ENCODE assay signal across 25 cellular contexts in genomic region chr16:89085755-89086154, GRCh38.
"Had no signal": no experiment of that assay in that cellular context is flagged by ENCODE, and none has a peak within 500 bp of the region (broad histone marks: within the 10 kb centered on the region; RNA-seq: fewer than 3 reads in every experiment).

No MANE protein-coding gene starts in this region.

- H3K4me3 ChIP-seq: coronary artery, dorsolateral prefrontal cortex, esophagus muscularis mucosa, gastroesophageal sphincter, heart left ventricle, hepatocyte, left ventricle myocardium inferior, lower lobe of right lung, mucosa of descending colon had no signal

- H3K36me3 ChIP-seq: esophagus muscularis mucosa, gastroesophageal sphincter, heart left ventricle, left ventricle myocardium inferior, lower lobe of right lung had no signal

- ATAC-seq: foreskin keratinocyte, gastroesophageal sphincter, heart left ventricle, left lobe of liver, lower lobe of right lung had no signal

- DNase-seq: dermis blood vessel endothelial cell; dorsolateral prefrontal cortex; effector CD4-positive, alpha-beta T cell; effector memory CD4-positive, alpha-beta T cell; foreskin keratinocyte; hypothalamus; immature natural killer cell; islet precursor cell; kidney; kidney glomerular epithelial cell; left colon; left ventricle myocardium inferior; lower lobe of right lung; mesenchymal stem cell; mucosa of descending colon; naive B cell had no signal

- FAIRE-seq: colon, endothelial cell of umbilical vein, frontal cortex, kidney had no signal
